12 cellular contexts compared by ENCODE assay signal in genomic region chr19:4816388-4817165, GRCh38. TPM values are rescaled to one million over a fixed set of nuclear protein-coding genes. Genes with fewer than 3 reads are reported as not detected.
DNase-seq lines count a peak whose midpoint lies in the region; ATAC-seq and TF ChIP-seq lines count a peak whose summit lies in the region.
"Had no signal": no experiment of that assay in that cellular context is flagged by ENCODE, and none has a peak within 500 bp of the region (broad histone marks: within the 10 kb centered on the region; RNA-seq: fewer than 3 reads in every experiment).

No MANE protein-coding gene starts in this region.

- H2BK12ac ChIP-seq in trophoblast cell (ENCODE audit: low read length), result no peak overlapping the region

- H3K27ac ChIP-seq in BLaER1 treated with 17β-estradiol and CSF1 and Interleukin-3, amounts not matched to agents 10 nM and 100 nM, result peak overlapping the region in 10 of 11 experiments; percentile 32 to 85 (median 80); a peak in 19 of 22 replicates
- H3K27ac ChIP-seq in IMR-90 (ENCODE audit: insufficient read depth, low read length) (no peak overlapping the region; the same call in 1 of the 2 replicates), breast epithelium (peak overlapping the region; percentile 40 to 75), trophoblast cell (ENCODE audit: low read depth, low read length) (no peak overlapping the region), Peyer's patch (peak overlapping the region in 1 of 4 donors; percentile 1)
- H3K27ac ChIP-seq: neutrophil, testis had no signal

- ATAC-seq in IMR-90 (ENCODE audit: low read depth), result no peak
- ATAC-seq in GM19452 (IDR thresholded peaks at IDR 0.05; ENCODE audit: unreplicated experiment), result no peak
- ATAC-seq in HG03280 (IDR thresholded peaks at IDR 0.05; ENCODE audit: unreplicated experiment), result no peak

- H3K14ac ChIP-seq in IMR-90 (replicated peaks; ENCODE audit: low read depth, low read length), result no peak overlapping the region
- H3K14ac ChIP-seq in trophoblast cell (ENCODE audit: low read length), result no peak overlapping the region

- H3K9me3 ChIP-seq in BLaER1 treated with 17β-estradiol and CSF1 and Interleukin-3, amounts not matched to agents 10 nM and 100 nM (replicated peaks in 1 of 11), result no peaks in the 10 kb centered on the region
- H3K9me3 ChIP-seq in IMR-90 (ENCODE audit: control insufficient read depth, insufficient read depth, low read length) (no peaks in the 10 kb centered on the region), breast epithelium (no peaks in the 10 kb centered on the region), trophoblast cell (ENCODE audit: insufficient read depth, low read depth, low read length) (peaks cover 5% of the 10 kb centered on the region), Peyer's patch (no peaks in the 10 kb centered on the region)
- H3K9me3 ChIP-seq: neutrophil, testis had no signal

- H3K9me1 ChIP-seq in IMR-90 (ENCODE audit: insufficient read depth, low read length), result 0 out of 2 replicates have a peak, but pooled peaks cover 3% of the 10 kb centered on the region

- H3K4me2 ChIP-seq in BLaER1 treated with 17β-estradiol and CSF1 and Interleukin-3, amounts not matched to agents 10 nM and 100 nM, result peak overlapping the region in 10 of 11 experiments; percentile 16 to 94 (median 61); a peak in 11 of 22 replicates
- H3K4me2 ChIP-seq in IMR-90 (ENCODE audit: low read depth, low read length) (no peak overlapping the region), trophoblast cell (ENCODE audit: low read length) (no peak overlapping the region)

- no peak overlapping the region for H3K23ac ChIP-seq in IMR-90 (ENCODE audit: low read depth, low read length)
- no peak overlapping the region for H3K23ac ChIP-seq in trophoblast cell (ENCODE audit: low read length)

- H2BK5ac ChIP-seq in IMR-90 (ENCODE audit: low read depth, low read length, poor library complexity, severe bottlenecking), result no peak overlapping the region
- H2BK5ac ChIP-seq in trophoblast cell (ENCODE audit: low read depth, low read length, poor library complexity), result no peak overlapping the region

- intact Hi-C loops in IMR-90 (cut with micrococcal nuclease) (no loop called here), breast epithelium (cut with DNase I; ENCODE audit: low total_unique reads) (loop anchor here (10.0 kb wide), 1 partner anchor 48 kb away; the partner anchor contains the start of gene PLIN3)

- H3K18ac ChIP-seq in IMR-90 (ENCODE audit: low read depth, low read length), result no peak overlapping the region
- no peak overlapping the region for H3K18ac ChIP-seq in trophoblast cell (ENCODE audit: low read length)

- H3K27me3 ChIP-seq in BLaER1 treated with 17β-estradiol and CSF1 and Interleukin-3, amounts not matched to agents 10 nM and 100 nM, result no peaks in the 10 kb centered on the region
- H3K27me3 ChIP-seq in IMR-90 (ENCODE audit: control insufficient read depth, insufficient read depth, low read length) (no peaks in the 10 kb centered on the region), breast epithelium (no peaks in the 10 kb centered on the region), trophoblast cell (ENCODE audit: insufficient read depth, low read length) (no peaks in the 10 kb centered on the region), Peyer's patch (no peaks in the 10 kb centered on the region)
- H3K27me3 ChIP-seq: neutrophil, testis had no signal

- H2AK5ac ChIP-seq in IMR-90 (ENCODE audit: low read depth, low read length) (peak overlapping the region; percentile 95), trophoblast cell (ENCODE audit: low read length) (peak overlapping the region; percentile 47)

- TF ChIP-seq POLR2A in IMR-90 (IDR thresholded peaks at IDR 0.05; ENCODE audit: low read depth, low read length) (no peak), breast epithelium (IDR thresholded peaks at IDR 0.05) (no peak), Peyer's patch (IDR thresholded peaks at IDR 0.05) (no peak)

- H4K12ac ChIP-seq in trophoblast cell (ENCODE audit: low read depth, low read length), result peak overlapping the region; percentile 71

- H3K4ac ChIP-seq in IMR-90 (ENCODE audit: low read depth, low read length), result peak overlapping the region; percentile 81; the same call in 1 of the 2 replicates
- H3K4ac ChIP-seq in trophoblast cell (ENCODE audit: low read depth, low read length), result no peak overlapping the region

- H2AFZ ChIP-seq in IMR-90 (replicated peaks; ENCODE audit: low read length, poor library complexity) (peak overlapping the region; percentile 50), trophoblast cell (ENCODE audit: insufficient read depth, low read length, poor library complexity) (peak overlapping the region; percentile 47)

- H3K79me1 ChIP-seq in IMR-90 (ENCODE audit: low read depth in 1 of 2, low read length in 2 of 2) (peaks cover 10 to 36% of the 10 kb centered on the region in 2 experiments; a peak in 2 of 4 replicates), trophoblast cell (ENCODE audit: low read length) (peaks cover 2% of the 10 kb centered on the region)

- peaks cover 0 to 50% (median 0%) of the 10 kb centered on the region in 11 experiments; a peak in 5 of 22 replicates for H4K20me1 ChIP-seq in BLaER1 treated with 17β-estradiol and CSF1 and Interleukin-3, amounts not matched to agents 10 nM and 100 nM
- H4K20me1 ChIP-seq in IMR-90 (ENCODE audit: insufficient read depth, low read length), result peaks cover 8% of the 10 kb centered on the region; the same call in 1 of the 2 replicates

- no peak overlapping the region for H2BK20ac ChIP-seq in IMR-90 (ENCODE audit: low read depth, low read length)

- in situ Hi-C loops in IMR-90 (cut with MboI; ENCODE audit: low sequenced_read_pairs), result no loop called here

- no peak overlapping the region for H4K5ac ChIP-seq in IMR-90 (ENCODE audit: low read depth, low read length)

- WGBS in IMR-90 (ENCODE audit: extremely low coverage in 2 of 2, insufficient read length in 1 of 2), 2 experiments, result 96% methylated on average over 26 of the region's 41 CpGs; no CpG with 5 or more reads in 1 of the 2 experiments
- WGBS in trophoblast cell (ENCODE audit: extremely low coverage, insufficient coverage, insufficient read length), result no CpG with 5 or more reads among the region's 41 CpGs

- H2AK9ac ChIP-seq in IMR-90 (replicated peaks; ENCODE audit: low read depth, low read length, poor library complexity), result peak overlapping the region; percentile 97

- dilution Hi-C loops in IMR-90 (cut with HindIII; ENCODE audit: low sequenced_read_pairs, unreplicated experiment), result no loop called here

- no peak overlapping the region for H3K56ac ChIP-seq in IMR-90 (ENCODE audit: extremely low read depth, insufficient read depth, low read length)

- H2BK15ac ChIP-seq in IMR-90 (ENCODE audit: low read depth, low read length), result no peak overlapping the region

- no peak overlapping the region for H2BK120ac ChIP-seq in IMR-90 (ENCODE audit: low read depth, low read length)
- no peak overlapping the region for H2BK120ac ChIP-seq in trophoblast cell (ENCODE audit: insufficient read depth, low read length, poor library complexity)

- peaks cover 16 to 48% (median 37%) of the 10 kb centered on the region in 10 experiments for H3K4me1 ChIP-seq in BLaER1 treated with 17β-estradiol and CSF1 and Interleukin-3, amounts not matched to agents 10 nM and 100 nM
- H3K4me1 ChIP-seq in IMR-90 (ENCODE audit: control insufficient read depth, insufficient read depth, low read length) (peaks cover 2% of the 10 kb centered on the region; the same call in 1 of the 2 replicates), breast epithelium (no peaks in the 10 kb centered on the region), trophoblast cell (ENCODE audit: control insufficient read depth in 1 of 2, insufficient read depth in 2 of 2, low read length in 2 of 2) (no peaks in the 10 kb centered on the region), Peyer's patch (peaks cover 0 to 11% (median 2%) of the 10 kb centered on the region in 4 donors)
- H3K4me1 ChIP-seq: testis had no signal

- H3K9ac ChIP-seq in BLaER1 treated with 17β-estradiol and CSF1 and Interleukin-3, amounts not matched to agents 10 nM and 100 nM, result peak overlapping the region in 3 of 11 experiments; percentile 17 to 53 (median 43); a peak in 3 of 22 replicates
- H3K9ac ChIP-seq in IMR-90 (ENCODE audit: low read depth, low read length) (no peak overlapping the region), trophoblast cell (ENCODE audit: low read length) (no peak overlapping the region)

- TF ChIP-seq CTCF in IMR-90 (conservative IDR thresholded peaks at IDR 0.05; ENCODE audit: low read depth, low read length), result no peak
- TF ChIP-seq CTCF in breast epithelium (IDR thresholded peaks at IDR 0.05), result no peak
- no peak for TF ChIP-seq CTCF in Peyer's patch (IDR thresholded peaks at IDR 0.05)

- CTCF ChIA-PET in IMR-90 (lab: Yijun Ruan, JAX), result no interaction called here

- H4K91ac ChIP-seq in IMR-90 (ENCODE audit: insufficient read depth, low read depth, low read length) (no peak overlapping the region), trophoblast cell (ENCODE audit: low read depth, low read length) (peak overlapping the region; percentile 46)

- peaks cover 24 to 57% (median 37%) of the 10 kb centered on the region in 11 experiments for H3K36me3 ChIP-seq in BLaER1 treated with 17β-estradiol and CSF1 and Interleukin-3, amounts not matched to agents 10 nM and 100 nM
- H3K36me3 ChIP-seq in IMR-90 (ENCODE audit: control insufficient read depth, insufficient read depth, low read length) (peaks cover 24% of the 10 kb centered on the region), breast epithelium (no peaks in the 10 kb centered on the region), trophoblast cell (ENCODE audit: control insufficient read depth in 1 of 2, insufficient read depth in 2 of 2, low read length in 2 of 2) (peaks cover 17 to 18% of the 10 kb centered on the region in 2 experiments), Peyer's patch (peaks cover 0 to 28% (median 0%) of the 10 kb centered on the region in 3 donors)

- POLR2A ChIA-PET in IMR-90 (lab: Charles Lee; ENCODE audit: unreplicated experiment), result no interaction called here

- H3K4me3 ChIP-seq in BLaER1 treated with 17β-estradiol and CSF1 and Interleukin-3, amounts not matched to agents 10 nM and 100 nM, result no peak overlapping the region
- no peak overlapping the region for H3K4me3 ChIP-seq in IMR-90 (ENCODE audit: insufficient read depth, low read depth, low read length)
- H3K4me3 ChIP-seq in breast epithelium, result peak overlapping the region in 1 of 3 donors; percentile 50
- no peak overlapping the region for H3K4me3 ChIP-seq in trophoblast cell (ENCODE audit: low read depth, low read length)
- no peak overlapping the region for H3K4me3 ChIP-seq in Peyer's patch

- no peak for TF ChIP-seq RAD21 in IMR-90 (IDR thresholded peaks at IDR 0.05; ENCODE audit: low read length)

- H4K8ac ChIP-seq in IMR-90 (ENCODE audit: low read depth in 2 of 2, low read length in 2 of 2) (peak overlapping the region; percentile 84 to 87; a peak in 2 of 4 replicates), trophoblast cell (ENCODE audit: low read depth, low read length) (peak overlapping the region; percentile 75)

- DNase-seq in IMR-90, result no peak
- DNase-seq in breast epithelium (ENCODE audit: low spot score in 2 of 2), result no peak
- no peak for DNase-seq in trophoblast cell
- no peak for DNase-seq in Peyer's patch
- no peak for DNase-seq in kidney glomerular epithelial cell (lab: John Stamatoyannopoulos, UW)
- DNase-seq: activated CD4-positive, alpha-beta T cell treated with anti-CD3 and anti-CD28 coated beads for 4 hours; activated T-cell treated with anti-CD3 and anti-CD28 coated beads, Interleukin-2, amount 50 U/mL, for 4 hours had no signal

- no peaks in the 10 kb centered on the region for H3K79me2 ChIP-seq in trophoblast cell (ENCODE audit: control insufficient read depth, insufficient read depth, low read length, poor library complexity)

- no TSS peak for BruUV-seq in IMR-90 (replicated peaks; lab: Mats Ljungman, UMichigan)

RNA-seq across cellular contexts. Expression of gene TICAM1, which starts 14.9 kb away (rescaled TPM):
- total RNA-seq in IMR-90 (2012; rRNA removed) (0.90 and 1.1 TPM in 2 replicates), breast epithelium (1 to 10 TPM; 3.5 to 5.2 (median 4.7) TPM), Peyer's patch (10 to 100 TPM; 14.0 to 45.8 (median 28.8) TPM)
- 9.2 and 10.9 TPM in 2 replicates for polyA plus RNA-seq in IMR-90 (2012; rRNA removed)
- polyA plus RNA-seq in IMR-90 (2012; cell fraction: cytosol; rRNA removed), result 6.4 and 7.8 TPM in 2 replicates
- polyA plus RNA-seq in IMR-90 (2012; cell fraction: nucleus; rRNA removed; ENCODE audit: low replicate concordance), result 2.4 and 4.9 TPM in 2 replicates
- 7.5 and 7.6 TPM in 2 replicates for polyA plus RNA-seq in trophoblast cell (2013)

RNA-seq across cellular contexts. Expression of gene FEM1A, which starts 25.0 kb away (rescaled TPM):
- total RNA-seq in IMR-90 (2012; rRNA removed), result 8.6 and 8.8 TPM in 2 replicates
- polyA plus RNA-seq in IMR-90 (2012; rRNA removed), result 5.3 and 5.8 TPM in 2 replicates
- 2.4 and 5.0 TPM in 2 replicates for polyA plus RNA-seq in IMR-90 (2012; cell fraction: cytosol; rRNA removed)
- polyA plus RNA-seq in IMR-90 (2012; cell fraction: nucleus; rRNA removed; ENCODE audit: low replicate concordance), result 1.8 and 3.2 TPM in 2 replicates
- 10 to 100 TPM; 10.4 to 17.6 (median 12.5) TPM for total RNA-seq in breast epithelium
- 6.2 TPM in 2 replicates for polyA plus RNA-seq in trophoblast cell (2013)
- total RNA-seq in Peyer's patch, result 10 to 100 TPM; 12.8 to 14.9 (median 14.0) TPM

RNA-seq across cellular contexts. Expression of gene PLIN3, which starts 50.9 kb away (rescaled TPM):
- total RNA-seq in IMR-90 (2012; rRNA removed) (246 and 289 TPM in 2 replicates), breast epithelium (10 to 100 TPM; 50.1 to 77.3 (median 53.8) TPM), Peyer's patch (100 to 1,000 TPM in 3 of 4 donors, 10 to 100 TPM in 1; 22.3 to 150 (median 108) TPM)
- 147 and 170 TPM in 2 replicates for polyA plus RNA-seq in IMR-90 (2012; rRNA removed)
- 125 and 358 TPM in 2 replicates for polyA plus RNA-seq in IMR-90 (2012; cell fraction: cytosol; rRNA removed)
- polyA plus RNA-seq in IMR-90 (2012; cell fraction: nucleus; rRNA removed; ENCODE audit: low replicate concordance), result 67.4 and 161 TPM in 2 replicates
- 45.5 and 47.5 TPM in 2 replicates for polyA plus RNA-seq in trophoblast cell (2013)

Comparison
In these comparisons a context has a peak if more than half of its experiments do, and no peak if none do; other contexts are left out.
1. H3K27ac ChIP-seq: peak in BLaER1 treated with 17β-estradiol and CSF1 and Interleukin-3, amounts not matched to agents 10 nM and 100 nM (10 of 11) and breast epithelium (2 of 2); none in IMR-90 (single experiment) and trophoblast cell (single experiment).
2. H3K4me2 ChIP-seq: peak in BLaER1 treated with 17β-estradiol and CSF1 and Interleukin-3, amounts not matched to agents 10 nM and 100 nM (10 of 11); none in IMR-90 (single experiment) and trophoblast cell (single experiment).